In the genomic region with DNA sequence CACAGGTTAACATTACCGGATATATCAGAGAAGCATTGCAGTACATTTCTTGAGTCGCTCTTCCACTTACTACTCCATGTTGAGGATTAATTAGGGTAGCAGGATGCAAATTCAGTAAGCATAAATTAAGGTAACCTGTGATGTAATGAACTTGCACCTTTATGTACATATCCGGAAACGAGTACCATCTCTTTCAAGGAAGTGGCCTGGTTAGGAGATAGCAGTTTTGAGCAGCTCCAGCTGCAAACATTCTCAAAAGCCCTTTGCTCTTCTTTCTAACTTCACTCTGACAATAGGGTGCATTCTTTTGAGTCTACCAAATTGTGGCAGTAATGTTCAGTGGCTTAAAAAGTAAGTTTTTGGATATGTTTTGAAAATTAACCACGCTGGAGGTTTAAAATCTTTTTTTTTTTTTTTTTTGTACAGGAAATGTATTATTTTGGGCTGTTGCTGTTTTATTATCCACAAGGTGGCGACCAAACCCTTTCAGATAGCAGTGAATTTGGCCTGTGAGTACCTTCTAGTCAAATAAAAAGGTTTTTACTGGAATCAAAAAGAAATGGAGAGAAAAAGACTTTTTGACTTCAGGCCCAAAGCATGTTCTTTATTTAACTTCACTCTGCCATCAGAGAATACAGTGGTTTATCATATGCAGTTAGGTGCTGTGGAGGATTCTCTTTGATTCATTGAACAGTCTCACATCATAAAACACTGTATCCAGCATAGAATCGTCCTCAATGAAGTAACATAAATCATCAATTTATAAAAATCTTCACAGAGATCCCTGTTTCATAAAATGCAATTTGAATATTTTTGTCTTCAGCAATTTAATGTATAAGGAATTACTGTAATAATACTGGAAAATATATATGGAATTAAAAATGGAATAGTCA, we compare ENCODE assay signal across 7 cellular contexts. TPM values are rescaled to one million over a fixed set of nuclear protein-coding genes. Genes with fewer than 3 reads are reported as not detected.
DNase-seq lines count a peak whose midpoint lies in the region; ATAC-seq and TF ChIP-seq lines count a peak whose summit lies in the region.

No MANE protein-coding gene starts in this region.

- POLR2A ChIA-PET in WTC11 (lab: Charles Lee) = no interaction called here

- DNase-seq in DMS53 treated with DMSO at 0.1 percent for 48 hours (lab: John Stamatoyannopoulos, UW; ENCODE audit: unreplicated experiment) (peak; percentile 59), GM20000 (ENCODE audit: low spot score) (no peak), NCI-H146 treated with DMSO at 0.1 percent for 48 hours (lab: John Stamatoyannopoulos, UW; ENCODE audit: unreplicated experiment) (peak; percentile 51), WTC11 (ENCODE audit: low spot score) (no peak), fibroblast of the aortic adventitia (ENCODE audit: low read depth) (peak; percentile 79), renal cortical epithelial cell (ENCODE audit: low read depth) (peak; percentile 60), cortex of kidney (lab: John Stamatoyannopoulos, UW) (no peak)

- CTCF ChIA-PET in WTC11 (lab: Charles Lee) = interaction anchor here (0.7 to 2.3 kb wide), 4 partner anchors 10 to 135 kb away, joined by 3 to 10 read pairs (median 6); no protein-coding TSS in a partner anchor

- no peak overlapping the region for H3K4me3 ChIP-seq in fibroblast of the aortic adventitia (ENCODE audit: low read depth, low read length)

- no peak overlapping the region for H3K4me3 Mint-ChIP-seq in WTC11

- no peaks in the 10 kb centered on the region for H3K9me3 Mint-ChIP-seq in WTC11

- TF ChIP-seq CTCF in GM20000 (IDR thresholded peaks at IDR 0.05; ENCODE audit: extremely low read depth, missing control alignments) = peak; percentile 58
- TF ChIP-seq CTCF in WTC11 (IDR thresholded peaks at IDR 0.05) = peak; percentile 10; the same call in 1 of the 2 replicates
- TF ChIP-seq CTCF in fibroblast of the aortic adventitia (IDR thresholded peaks at IDR 0.05; ENCODE audit: insufficient read depth, low read length) = peak; percentile 66

- no peak overlapping the region for H3K27ac Mint-ChIP-seq in WTC11

- no peak for ATAC-seq in WTC11

- peaks cover 8% of the 10 kb centered on the region for H3K36me3 Mint-ChIP-seq in WTC11

- no peaks in the 10 kb centered on the region for H3K27me3 Mint-ChIP-seq in WTC11 (ENCODE audit: low read depth)

- H3K4me1 Mint-ChIP-seq in WTC11 = peaks cover 9% of the 10 kb centered on the region

TF ChIP-seq in WTC11, 78 proteins besides CTCF, POLR2A, EP300 and RAD21:
- TF ChIP-seq, protein P1, sequence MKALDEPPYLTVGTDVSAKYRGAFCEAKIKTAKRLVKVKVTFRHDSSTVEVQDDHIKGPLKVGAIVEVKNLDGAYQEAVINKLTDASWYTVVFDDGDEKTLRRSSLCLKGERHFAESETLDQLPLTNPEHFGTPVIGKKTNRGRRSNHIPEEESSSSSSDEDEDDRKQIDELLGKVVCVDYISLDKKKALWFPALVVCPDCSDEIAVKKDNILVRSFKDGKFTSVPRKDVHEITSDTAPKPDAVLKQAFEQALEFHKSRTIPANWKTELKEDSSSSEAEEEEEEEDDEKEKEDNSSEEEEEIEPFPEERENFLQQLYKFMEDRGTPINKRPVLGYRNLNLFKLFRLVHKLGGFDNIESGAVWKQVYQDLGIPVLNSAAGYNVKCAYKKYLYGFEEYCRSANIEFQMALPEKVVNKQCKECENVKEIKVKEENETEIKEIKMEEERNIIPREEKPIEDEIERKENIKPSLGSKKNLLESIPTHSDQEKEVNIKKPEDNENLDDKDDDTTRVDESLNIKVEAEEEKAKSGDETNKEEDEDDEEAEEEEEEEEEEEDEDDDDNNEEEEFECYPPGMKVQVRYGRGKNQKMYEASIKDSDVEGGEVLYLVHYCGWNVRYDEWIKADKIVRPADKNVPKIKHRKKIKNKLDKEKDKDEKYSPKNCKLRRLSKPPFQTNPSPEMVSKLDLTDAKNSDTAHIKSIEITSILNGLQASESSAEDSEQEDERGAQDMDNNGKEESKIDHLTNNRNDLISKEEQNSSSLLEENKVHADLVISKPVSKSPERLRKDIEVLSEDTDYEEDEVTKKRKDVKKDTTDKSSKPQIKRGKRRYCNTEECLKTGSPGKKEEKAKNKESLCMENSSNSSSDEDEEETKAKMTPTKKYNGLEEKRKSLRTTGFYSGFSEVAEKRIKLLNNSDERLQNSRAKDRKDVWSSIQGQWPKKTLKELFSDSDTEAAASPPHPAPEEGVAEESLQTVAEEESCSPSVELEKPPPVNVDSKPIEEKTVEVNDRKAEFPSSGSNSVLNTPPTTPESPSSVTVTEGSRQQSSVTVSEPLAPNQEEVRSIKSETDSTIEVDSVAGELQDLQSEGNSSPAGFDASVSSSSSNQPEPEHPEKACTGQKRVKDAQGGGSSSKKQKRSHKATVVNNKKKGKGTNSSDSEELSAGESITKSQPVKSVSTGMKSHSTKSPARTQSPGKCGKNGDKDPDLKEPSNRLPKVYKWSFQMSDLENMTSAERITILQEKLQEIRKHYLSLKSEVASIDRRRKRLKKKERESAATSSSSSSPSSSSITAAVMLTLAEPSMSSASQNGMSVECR (CRISPR knock-in tag; IDR thresholded peaks at IDR 0.05; ENCODE audit: borderline replicate concordance) = no peak
- TF ChIP-seq ZNF671 (CRISPR knock-in tag; IDR thresholded peaks at IDR 0.05) (no peak), TCF7 (CRISPR knock-in tag; IDR thresholded peaks at IDR 0.05; ENCODE audit: low read depth) (no peak)
- TF ChIP-seq, protein P2, sequence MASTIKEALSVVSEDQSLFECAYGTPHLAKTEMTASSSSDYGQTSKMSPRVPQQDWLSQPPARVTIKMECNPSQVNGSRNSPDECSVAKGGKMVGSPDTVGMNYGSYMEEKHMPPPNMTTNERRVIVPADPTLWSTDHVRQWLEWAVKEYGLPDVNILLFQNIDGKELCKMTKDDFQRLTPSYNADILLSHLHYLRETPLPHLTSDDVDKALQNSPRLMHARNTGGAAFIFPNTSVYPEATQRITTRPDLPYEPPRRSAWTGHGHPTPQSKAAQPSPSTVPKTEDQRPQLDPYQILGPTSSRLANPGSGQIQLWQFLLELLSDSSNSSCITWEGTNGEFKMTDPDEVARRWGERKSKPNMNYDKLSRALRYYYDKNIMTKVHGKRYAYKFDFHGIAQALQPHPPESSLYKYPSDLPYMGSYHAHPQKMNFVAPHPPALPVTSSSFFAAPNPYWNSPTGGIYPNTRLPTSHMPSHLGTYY (CRISPR knock-in tag; IDR thresholded peaks at IDR 0.05) = no peak
TF ChIP-seq in WTC11: peak in this region for 0.

RNA-seq across cellular contexts. Expression of a gene that starts 8.9 kb away (rescaled TPM):
- 14.8 to 17.9 TPM (median 16.0 TPM) in 3 replicates for total RNA-seq in WTC11 (2021)
- total RNA-seq in fibroblast of the aortic adventitia (ENCODE audit: low replicate concordance) = 5.8 and 6.9 TPM in 2 replicates
- 2.8 and 6.0 TPM in 2 replicates for total RNA-seq in renal cortical epithelial cell

RNA-seq across cellular contexts. Expression of a gene that starts 9.0 kb away (rescaled TPM):
- total RNA-seq in WTC11 (2021) = 2.4 to 3.6 TPM (median 3.2 TPM) in 3 replicates
- total RNA-seq in fibroblast of the aortic adventitia (ENCODE audit: low replicate concordance) = 4.8 and 5.6 TPM in 2 replicates
- 7.4 and 7.8 TPM in 2 replicates for total RNA-seq in renal cortical epithelial cell

RNA-seq across cellular contexts. Expression of a gene that starts 9.1 kb away (rescaled TPM):
- total RNA-seq in WTC11 (2021) (1.0 to 1.4 TPM (median 1.3 TPM) in 3 replicates), fibroblast of the aortic adventitia (ENCODE audit: low replicate concordance) (0.09 TPM in 1 of 2 replicates, not detected in the other), renal cortical epithelial cell (0.15 TPM in 1 of 2 replicates, not detected in the other)

RNA-seq across cellular contexts. Expression of a gene that starts 15.6 kb away (rescaled TPM):
- total RNA-seq in WTC11 (2021) (0.31 to 0.69 TPM (median 0.55 TPM) in 3 replicates), fibroblast of the aortic adventitia (ENCODE audit: low replicate concordance) (0.63 and 0.74 TPM in 2 replicates), renal cortical epithelial cell (2.4 and 6.1 TPM in 2 replicates)

Comparison
In these comparisons a context has a peak if more than half of its experiments do, and no peak if none do; other contexts are left out.
1. DNase-seq: peak in DMS53 treated with DMSO at 0.1 percent for 48 hours (single experiment), NCI-H146 treated with DMSO at 0.1 percent for 48 hours (single experiment), fibroblast of the aortic adventitia (single experiment) and renal cortical epithelial cell (single experiment); none in GM20000 (single experiment), WTC11 (single experiment) and cortex of kidney (single experiment).
2. CTCF ChIP-seq: peak in every context shown above with its lines; median percentile 66 in fibroblast of the aortic adventitia; 58 in GM20000; 10 in WTC11.